ENCODE assay signal across 25 cellular contexts in the genomic region with DNA sequence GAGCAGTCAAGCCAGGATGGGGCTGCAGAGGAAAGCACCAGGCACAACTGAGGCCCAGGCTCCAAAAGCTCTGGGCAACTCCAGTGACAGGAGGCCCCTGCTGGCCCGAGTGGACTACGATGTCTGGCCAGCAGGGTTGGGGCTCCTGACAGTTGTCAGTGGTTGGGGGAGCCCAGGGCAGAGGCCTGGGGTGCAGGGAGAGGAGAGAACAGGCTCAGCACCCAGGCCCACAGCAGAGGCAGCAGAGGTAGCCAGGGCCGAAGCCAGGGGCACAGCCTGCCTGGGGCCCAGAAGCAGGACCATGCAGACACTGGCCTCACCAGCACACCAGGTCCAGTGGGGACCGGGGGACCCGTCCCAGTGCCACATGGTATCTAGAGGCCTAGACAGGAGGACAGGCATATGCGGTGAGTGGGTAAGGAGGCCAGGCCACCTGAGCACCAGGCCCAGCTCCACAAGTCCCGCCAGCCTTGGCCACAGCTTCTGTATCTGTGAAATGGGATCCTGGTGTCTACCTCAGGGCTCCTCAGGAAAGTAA. TPM values are rescaled to one million over a fixed set of nuclear protein-coding genes. Genes with fewer than 3 reads are reported as not detected.
A peak's percentile ranks its signal among the peaks of the same experiment; 100 is the strongest.
DNase-seq lines count a peak whose midpoint lies in the region; ATAC-seq and TF ChIP-seq lines count a peak whose summit lies in the region.
"Had no signal": no experiment of that assay in that cellular context is flagged by ENCODE, and none has a peak within 500 bp of the region (broad histone marks: within the 10 kb centered on the region; RNA-seq: fewer than 3 reads in every experiment).

No MANE protein-coding gene starts in this region.

- TF ChIP-seq CTCF in neural crest cell (conservative IDR thresholded peaks at IDR 0.05) (no peak), right lobe of liver (IDR thresholded peaks at IDR 0.05) (no peak)

- no peaks in the 10 kb centered on the region for H3K9me3 Mint-ChIP-seq in IgD-negative memory B cell
- H3K9me3 Mint-ChIP-seq in dendritic cell treated with granulocyte-macrophage colony-stimulating factor and Interleukin-4, amounts not matched to agents 40 ng/mL and 50 ng/mL, for 4 days: no peaks in the 10 kb centered on the region
- H3K9me3 Mint-ChIP-seq in neural crest cell: no peaks in the 10 kb centered on the region
- H3K9me3 Mint-ChIP-seq in stimulated activated memory B cell treated with anti-CD40 and anti-IgM and Interleukin-4, amounts not matched to agents 10 μg/mL and 1 μg/mL and 100 μg/mL, for 72 hours: no peaks in the 10 kb centered on the region
- H3K9me3 Mint-ChIP-seq: CD14-positive monocyte; CD4-positive, alpha-beta T cell; CD8-positive, alpha-beta memory T cell; HFFc6 had no signal

- 100% methylated on average over 1 of the region's 7 CpGs for WGBS in right lobe of liver (ENCODE audit: insufficient coverage, low coverage, low lambda C conversion rate, missing lambda C conversion rate)

- intact Hi-C loops in dendritic cell treated with granulocyte-macrophage colony-stimulating factor and Interleukin-4, amounts not matched to agents 40 ng/mL and 50 ng/mL, for 4 days (cut with micrococcal nuclease): loop anchor here (10.0 kb wide), 1 partner anchor 179 kb away; no protein-coding TSS in a partner anchor
- intact Hi-C loops in right lobe of liver (cut with DNase I): no loop called here

- peak; percentile 43 for ATAC-seq in stimulated activated memory B cell treated with anti-CD40 and anti-IgM and Interleukin-4, amounts not matched to agents 10 μg/mL and 1 μg/mL and 100 μg/mL, for 72 hours
- ATAC-seq in right lobe of liver: no peak
- ATAC-seq: A549 had no signal

- H3K9me3 ChIP-seq in right lobe of liver: no peaks in the 10 kb centered on the region
- H3K9me3 ChIP-seq: A549; BE2C; BLaER1 treated with 17β-estradiol and CSF1 and Interleukin-3, amounts not matched to agents 10 nM and 100 nM; HAP-1 had no signal

- H3K36me3 Mint-ChIP-seq in IgD-negative memory B cell (peaks cover 2% of the 10 kb centered on the region), neural crest cell (ENCODE audit: low read depth) (no peaks in the 10 kb centered on the region)
- peaks cover 52% of the 10 kb centered on the region for H3K36me3 Mint-ChIP-seq in dendritic cell treated with granulocyte-macrophage colony-stimulating factor and Interleukin-4, amounts not matched to agents 40 ng/mL and 50 ng/mL, for 4 days (ENCODE audit: low read depth)
- H3K36me3 Mint-ChIP-seq in stimulated activated memory B cell treated with anti-CD40 and anti-IgM and Interleukin-4, amounts not matched to agents 10 μg/mL and 1 μg/mL and 100 μg/mL, for 72 hours: peaks cover 40% of the 10 kb centered on the region
- H3K36me3 Mint-ChIP-seq: CD8-positive, alpha-beta memory T cell had no signal

- H3K27me3 Mint-ChIP-seq in IgD-negative memory B cell (no peaks in the 10 kb centered on the region), neural crest cell (ENCODE audit: low read depth) (peaks cover 3% of the 10 kb centered on the region)
- no peaks in the 10 kb centered on the region for H3K27me3 Mint-ChIP-seq in dendritic cell treated with granulocyte-macrophage colony-stimulating factor and Interleukin-4, amounts not matched to agents 40 ng/mL and 50 ng/mL, for 4 days
- H3K27me3 Mint-ChIP-seq in stimulated activated memory B cell treated with anti-CD40 and anti-IgM and Interleukin-4, amounts not matched to agents 10 μg/mL and 1 μg/mL and 100 μg/mL, for 72 hours: no peaks in the 10 kb centered on the region
- H3K27me3 Mint-ChIP-seq: CD4-positive, alpha-beta T cell had no signal

- H3K27ac ChIP-seq in right lobe of liver: no peak overlapping the region
- H3K27ac ChIP-seq: A549; BLaER1 treated with 17β-estradiol and CSF1 and Interleukin-3, amounts not matched to agents 10 nM and 100 nM had no signal

- H3K36me3 ChIP-seq in right lobe of liver: no peaks in the 10 kb centered on the region
- H3K36me3 ChIP-seq: BE2C, HAP-1 had no signal

- H3K4me3 Mint-ChIP-seq in IgD-negative memory B cell (no peak overlapping the region), neural crest cell (no peak overlapping the region)
- H3K4me3 Mint-ChIP-seq in dendritic cell treated with granulocyte-macrophage colony-stimulating factor and Interleukin-4, amounts not matched to agents 40 ng/mL and 50 ng/mL, for 4 days: no peak overlapping the region
- no peak overlapping the region for H3K4me3 Mint-ChIP-seq in stimulated activated memory B cell treated with anti-CD40 and anti-IgM and Interleukin-4, amounts not matched to agents 10 μg/mL and 1 μg/mL and 100 μg/mL, for 72 hours
- H3K4me3 Mint-ChIP-seq: CD14-positive monocyte; CD4-positive, alpha-beta T cell; CD8-positive, alpha-beta memory T cell; HFFc6 had no signal

- H3K4me1 Mint-ChIP-seq in IgD-negative memory B cell (no peaks in the 10 kb centered on the region), neural crest cell (peaks cover 28% of the 10 kb centered on the region)
- H3K4me1 Mint-ChIP-seq in dendritic cell treated with granulocyte-macrophage colony-stimulating factor and Interleukin-4, amounts not matched to agents 40 ng/mL and 50 ng/mL, for 4 days (ENCODE audit: low read depth): no peaks in the 10 kb centered on the region
- H3K4me1 Mint-ChIP-seq in stimulated activated memory B cell treated with anti-CD40 and anti-IgM and Interleukin-4, amounts not matched to agents 10 μg/mL and 1 μg/mL and 100 μg/mL, for 72 hours: no peaks in the 10 kb centered on the region
- H3K4me1 Mint-ChIP-seq: CD14-positive monocyte had no signal

- no peak for TF ChIP-seq POLR2A in right lobe of liver (IDR thresholded peaks at IDR 0.05)

- no peaks in the 10 kb centered on the region for H3K4me1 ChIP-seq in right lobe of liver
- H3K4me1 ChIP-seq: A549, BE2C, HAP-1 had no signal

- no peak for DNase-seq in neural crest cell (ENCODE audit: low read depth, low spot score)
- DNase-seq in stimulated activated naive CD4-positive, alpha-beta T cell treated with Interleukin-2 at 50 U/mL for 16 hours (lab: John Stamatoyannopoulos, UW): no peak
- DNase-seq in NCI-H187 (lab: John Stamatoyannopoulos, UW): no peak
- no peak for DNase-seq in right lobe of liver
- no peak for DNase-seq in DMS79 (lab: John Stamatoyannopoulos, UW)
- DNase-seq: 8988T; ACHN; AML-193; BE2C; CD4-positive, alpha-beta T cell; CD8-positive, alpha-beta memory T cell; DMS 273 treated with DMSO at 0.1 percent for 48 hours; DMS79 treated with DMSO at 0.1 percent for 48 hours; GF-D8; GOT3; HFFc6 had no signal

- peak overlapping the region in 2 of 3 donors; percentile 70 to 98 for H3K27ac Mint-ChIP-seq in IgD-negative memory B cell
- peak overlapping the region; percentile 23 for H3K27ac Mint-ChIP-seq in dendritic cell treated with granulocyte-macrophage colony-stimulating factor and Interleukin-4, amounts not matched to agents 40 ng/mL and 50 ng/mL, for 4 days
- peak overlapping the region; percentile 19 for H3K27ac Mint-ChIP-seq in neural crest cell (ENCODE audit: unreplicated experiment)
- peak overlapping the region; percentile 6 for H3K27ac Mint-ChIP-seq in stimulated activated memory B cell treated with anti-CD40 and anti-IgM and Interleukin-4, amounts not matched to agents 10 μg/mL and 1 μg/mL and 100 μg/mL, for 72 hours
- H3K27ac Mint-ChIP-seq: CD4-positive, alpha-beta T cell; CD8-positive, alpha-beta memory T cell; HFFc6 had no signal

- no peaks in the 10 kb centered on the region for H3K27me3 ChIP-seq in right lobe of liver
- H3K27me3 ChIP-seq: BE2C; BLaER1 treated with 17β-estradiol and CSF1 and Interleukin-3, amounts not matched to agents 10 nM and 100 nM had no signal

- no peak overlapping the region for H3K4me3 ChIP-seq in right lobe of liver
- H3K4me3 ChIP-seq: A549; BLaER1 treated with 17β-estradiol and CSF1 and Interleukin-3, amounts not matched to agents 10 nM and 100 nM; HAP-1 had no signal

RNA-seq across cellular contexts. Expression of a gene that starts 46.0 kb away (rescaled TPM):
- polyA plus RNA-seq in IgD-negative memory B cell: 0.58 TPM
- total RNA-seq in neural crest cell (not detected in 2 replicates), right lobe of liver (not detected)
- total RNA-seq: CD4-positive, alpha-beta T cell; CD8-positive, alpha-beta memory T cell; Daoy; G401; HFFc6 had no signal
- polyA plus RNA-seq: A549; CD14-positive monocyte; CD8-positive, alpha-beta memory T cell had no signal

Comparison
In these comparisons a context has a peak if more than half of its experiments do, and no peak if none do; other contexts are left out.
1. H3K27ac Mint-ChIP-seq: peak in every context shown above with its lines; median percentile 84 in IgD-negative memory B cell; 23 in dendritic cell treated with granulocyte-macrophage colony-stimulating factor and Interleukin-4, amounts not matched to agents 40 ng/mL and 50 ng/mL, for 4 days; 19 in neural crest cell; 6 in stimulated activated memory B cell treated with anti-CD40 and anti-IgM and Interleukin-4, amounts not matched to agents 10 μg/mL and 1 μg/mL and 100 μg/mL, for 72 hours.